In genomic region chr9:91395106-91395552, GRCh38 we compare ENCODE assay signal across 1 cellular context.
TF ChIP-seq lines count a peak whose summit lies in the region.

No MANE protein-coding gene starts in this region.

TF ChIP-seq in HepG2, 621 proteins besides CTCF, POLR2A, EP300 and RAD21 (continued from another document and continues in another):
- TF ChIP-seq, protein P1, sequence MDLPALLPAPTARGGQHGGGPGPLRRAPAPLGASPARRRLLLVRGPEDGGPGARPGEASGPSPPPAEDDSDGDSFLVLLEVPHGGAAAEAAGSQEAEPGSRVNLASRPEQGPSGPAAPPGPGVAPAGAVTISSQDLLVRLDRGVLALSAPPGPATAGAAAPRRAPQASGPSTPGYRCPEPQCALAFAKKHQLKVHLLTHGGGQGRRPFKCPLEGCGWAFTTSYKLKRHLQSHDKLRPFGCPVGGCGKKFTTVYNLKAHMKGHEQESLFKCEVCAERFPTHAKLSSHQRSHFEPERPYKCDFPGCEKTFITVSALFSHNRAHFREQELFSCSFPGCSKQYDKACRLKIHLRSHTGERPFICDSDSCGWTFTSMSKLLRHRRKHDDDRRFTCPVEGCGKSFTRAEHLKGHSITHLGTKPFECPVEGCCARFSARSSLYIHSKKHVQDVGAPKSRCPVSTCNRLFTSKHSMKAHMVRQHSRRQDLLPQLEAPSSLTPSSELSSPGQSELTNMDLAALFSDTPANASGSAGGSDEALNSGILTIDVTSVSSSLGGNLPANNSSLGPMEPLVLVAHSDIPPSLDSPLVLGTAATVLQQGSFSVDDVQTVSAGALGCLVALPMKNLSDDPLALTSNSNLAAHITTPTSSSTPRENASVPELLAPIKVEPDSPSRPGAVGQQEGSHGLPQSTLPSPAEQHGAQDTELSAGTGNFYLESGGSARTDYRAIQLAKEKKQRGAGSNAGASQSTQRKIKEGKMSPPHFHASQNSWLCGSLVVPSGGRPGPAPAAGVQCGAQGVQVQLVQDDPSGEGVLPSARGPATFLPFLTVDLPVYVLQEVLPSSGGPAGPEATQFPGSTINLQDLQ (CRISPR knock-in tag; IDR thresholded peaks at IDR 0.05), result no peak
- TF ChIP-seq, protein P2, sequence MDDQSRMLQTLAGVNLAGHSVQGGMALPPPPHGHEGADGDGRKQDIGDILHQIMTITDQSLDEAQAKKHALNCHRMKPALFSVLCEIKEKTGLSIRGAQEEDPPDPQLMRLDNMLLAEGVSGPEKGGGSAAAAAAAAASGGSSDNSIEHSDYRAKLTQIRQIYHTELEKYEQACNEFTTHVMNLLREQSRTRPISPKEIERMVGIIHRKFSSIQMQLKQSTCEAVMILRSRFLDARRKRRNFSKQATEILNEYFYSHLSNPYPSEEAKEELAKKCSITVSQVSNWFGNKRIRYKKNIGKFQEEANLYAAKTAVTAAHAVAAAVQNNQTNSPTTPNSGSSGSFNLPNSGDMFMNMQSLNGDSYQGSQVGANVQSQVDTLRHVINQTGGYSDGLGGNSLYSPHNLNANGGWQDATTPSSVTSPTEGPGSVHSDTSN (CRISPR knock-in tag; IDR thresholded peaks at IDR 0.05; ENCODE audit: borderline replicate concordance), result no peak
- TF ChIP-seq, protein P3, sequence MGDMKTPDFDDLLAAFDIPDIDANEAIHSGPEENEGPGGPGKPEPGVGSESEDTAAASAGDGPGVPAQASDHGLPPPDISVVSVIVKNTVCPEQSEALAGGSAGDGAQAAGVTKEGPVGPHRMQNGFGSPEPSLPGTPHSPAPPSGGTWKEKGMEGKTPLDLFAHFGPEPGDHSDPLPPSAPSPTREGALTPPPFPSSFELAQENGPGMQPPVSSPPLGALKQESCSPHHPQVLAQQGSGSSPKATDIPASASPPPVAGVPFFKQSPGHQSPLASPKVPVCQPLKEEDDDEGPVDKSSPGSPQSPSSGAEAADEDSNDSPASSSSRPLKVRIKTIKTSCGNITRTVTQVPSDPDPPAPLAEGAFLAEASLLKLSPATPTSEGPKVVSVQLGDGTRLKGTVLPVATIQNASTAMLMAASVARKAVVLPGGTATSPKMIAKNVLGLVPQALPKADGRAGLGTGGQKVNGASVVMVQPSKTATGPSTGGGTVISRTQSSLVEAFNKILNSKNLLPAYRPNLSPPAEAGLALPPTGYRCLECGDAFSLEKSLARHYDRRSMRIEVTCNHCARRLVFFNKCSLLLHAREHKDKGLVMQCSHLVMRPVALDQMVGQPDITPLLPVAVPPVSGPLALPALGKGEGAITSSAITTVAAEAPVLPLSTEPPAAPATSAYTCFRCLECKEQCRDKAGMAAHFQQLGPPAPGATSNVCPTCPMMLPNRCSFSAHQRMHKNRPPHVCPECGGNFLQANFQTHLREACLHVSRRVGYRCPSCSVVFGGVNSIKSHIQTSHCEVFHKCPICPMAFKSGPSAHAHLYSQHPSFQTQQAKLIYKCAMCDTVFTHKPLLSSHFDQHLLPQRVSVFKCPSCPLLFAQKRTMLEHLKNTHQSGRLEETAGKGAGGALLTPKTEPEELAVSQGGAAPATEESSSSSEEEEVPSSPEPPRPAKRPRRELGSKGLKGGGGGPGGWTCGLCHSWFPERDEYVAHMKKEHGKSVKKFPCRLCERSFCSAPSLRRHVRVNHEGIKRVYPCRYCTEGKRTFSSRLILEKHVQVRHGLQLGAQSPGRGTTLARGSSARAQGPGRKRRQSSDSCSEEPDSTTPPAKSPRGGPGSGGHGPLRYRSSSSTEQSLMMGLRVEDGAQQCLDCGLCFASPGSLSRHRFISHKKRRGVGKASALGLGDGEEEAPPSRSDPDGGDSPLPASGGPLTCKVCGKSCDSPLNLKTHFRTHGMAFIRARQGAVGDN (CRISPR knock-in tag; IDR thresholded peaks at IDR 0.05), result no peak
- peak; percentile 75; the same call in 1 of the 2 replicates for TF ChIP-seq NFKBIZ (CRISPR knock-in tag; IDR thresholded peaks at IDR 0.05)
- 0 out of 2 replicates have a peak, but pooled peaks have one; percentile 35 for TF ChIP-seq YEATS4 (CRISPR knock-in tag; IDR thresholded peaks at IDR 0.05; ENCODE audit: borderline replicate concordance)
- TF ChIP-seq SIN3A (IDR thresholded peaks at IDR 0.05; ENCODE audit: borderline replicate concordance, low read depth, low read length), result 0 out of 2 replicates have a peak, but pooled peaks have one; percentile 31
- TF ChIP-seq MXD4 (CRISPR knock-in tag; IDR thresholded peaks at IDR 0.05), result no peak
- peak; percentile 42; the same call in 1 of the 2 replicates for TF ChIP-seq PHF21A (CRISPR knock-in tag; IDR thresholded peaks at IDR 0.05)
- no peak for TF ChIP-seq ZNF225 (CRISPR knock-in tag; IDR thresholded peaks at IDR 0.05)
- TF ChIP-seq SCMH1 (CRISPR knock-in tag; IDR thresholded peaks at IDR 0.05; ENCODE audit: borderline replicate concordance), result no peak
- 0 out of 2 replicates have a peak, but pooled peaks have one; percentile 26 for TF ChIP-seq SMYD3 (CRISPR knock-in tag; IDR thresholded peaks at IDR 0.05)
- TF ChIP-seq, protein P4, sequence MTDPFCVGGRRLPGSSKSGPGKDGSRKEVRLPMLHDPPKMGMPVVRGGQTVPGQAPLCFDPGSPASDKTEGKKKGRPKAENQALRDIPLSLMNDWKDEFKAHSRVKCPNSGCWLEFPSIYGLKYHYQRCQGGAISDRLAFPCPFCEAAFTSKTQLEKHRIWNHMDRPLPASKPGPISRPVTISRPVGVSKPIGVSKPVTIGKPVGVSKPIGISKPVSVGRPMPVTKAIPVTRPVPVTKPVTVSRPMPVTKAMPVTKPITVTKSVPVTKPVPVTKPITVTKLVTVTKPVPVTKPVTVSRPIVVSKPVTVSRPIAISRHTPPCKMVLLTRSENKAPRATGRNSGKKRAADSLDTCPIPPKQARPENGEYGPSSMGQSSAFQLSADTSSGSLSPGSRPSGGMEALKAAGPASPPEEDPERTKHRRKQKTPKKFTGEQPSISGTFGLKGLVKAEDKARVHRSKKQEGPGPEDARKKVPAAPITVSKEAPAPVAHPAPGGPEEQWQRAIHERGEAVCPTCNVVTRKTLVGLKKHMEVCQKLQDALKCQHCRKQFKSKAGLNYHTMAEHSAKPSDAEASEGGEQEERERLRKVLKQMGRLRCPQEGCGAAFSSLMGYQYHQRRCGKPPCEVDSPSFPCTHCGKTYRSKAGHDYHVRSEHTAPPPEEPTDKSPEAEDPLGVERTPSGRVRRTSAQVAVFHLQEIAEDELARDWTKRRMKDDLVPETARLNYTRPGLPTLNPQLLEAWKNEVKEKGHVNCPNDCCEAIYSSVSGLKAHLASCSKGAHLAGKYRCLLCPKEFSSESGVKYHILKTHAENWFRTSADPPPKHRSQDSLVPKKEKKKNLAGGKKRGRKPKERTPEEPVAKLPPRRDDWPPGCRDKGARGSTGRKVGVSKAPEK (CRISPR knock-in tag; IDR thresholded peaks at IDR 0.05; ENCODE audit: borderline replicate concordance), result 0 out of 2 replicates have a peak, but pooled peaks have one; percentile 64
- peak; percentile 88 for TF ChIP-seq TBL1XR1 (IDR thresholded peaks at IDR 0.05; ENCODE audit: borderline replicate concordance, low read length, partially characterized antibody)
- no peak for TF ChIP-seq ZSCAN25 (CRISPR knock-in tag; IDR thresholded peaks at IDR 0.05)
- peak; percentile 82 for TF ChIP-seq ZNF205 (CRISPR knock-in tag; IDR thresholded peaks at IDR 0.05)
- no peak for TF ChIP-seq ZNF101 (CRISPR knock-in tag; IDR thresholded peaks at IDR 0.05; ENCODE audit: borderline replicate concordance, low read depth)
- 0 out of 2 replicates have a peak, but pooled peaks have one; percentile 24 for TF ChIP-seq NFYB (CRISPR knock-in tag; IDR thresholded peaks at IDR 0.05)
- TF ChIP-seq SIX1 (CRISPR knock-in tag; IDR thresholded peaks at IDR 0.05; ENCODE audit: borderline replicate concordance), result peak; percentile 83; the same call in 1 of the 2 replicates
- TF ChIP-seq TP53 (CRISPR knock-in tag; conservative IDR thresholded peaks at IDR 0.05), result no peak
- no peak for TF ChIP-seq ZNF556 (CRISPR knock-in tag; IDR thresholded peaks at IDR 0.05; ENCODE audit: borderline replicate concordance)
- no peak for TF ChIP-seq ZNF616 (CRISPR knock-in tag; IDR thresholded peaks at IDR 0.05; ENCODE audit: low read depth)
- TF ChIP-seq BORCS8-MEF2B (CRISPR knock-in tag; IDR thresholded peaks at IDR 0.05), result no peak
- no peak for TF ChIP-seq POLR2AphosphoS5 (IDR thresholded peaks at IDR 0.05; ENCODE audit: low read depth, low read length)
- TF ChIP-seq ZC3H13 (CRISPR knock-in tag; IDR thresholded peaks at IDR 0.05), result no peak
- peak; percentile 85 for TF ChIP-seq KLF6 (CRISPR knock-in tag; IDR thresholded peaks at IDR 0.05)
- TF ChIP-seq IRF2 (CRISPR knock-in tag; IDR thresholded peaks at IDR 0.05), result peak; percentile 94
- TF ChIP-seq, protein P5, sequence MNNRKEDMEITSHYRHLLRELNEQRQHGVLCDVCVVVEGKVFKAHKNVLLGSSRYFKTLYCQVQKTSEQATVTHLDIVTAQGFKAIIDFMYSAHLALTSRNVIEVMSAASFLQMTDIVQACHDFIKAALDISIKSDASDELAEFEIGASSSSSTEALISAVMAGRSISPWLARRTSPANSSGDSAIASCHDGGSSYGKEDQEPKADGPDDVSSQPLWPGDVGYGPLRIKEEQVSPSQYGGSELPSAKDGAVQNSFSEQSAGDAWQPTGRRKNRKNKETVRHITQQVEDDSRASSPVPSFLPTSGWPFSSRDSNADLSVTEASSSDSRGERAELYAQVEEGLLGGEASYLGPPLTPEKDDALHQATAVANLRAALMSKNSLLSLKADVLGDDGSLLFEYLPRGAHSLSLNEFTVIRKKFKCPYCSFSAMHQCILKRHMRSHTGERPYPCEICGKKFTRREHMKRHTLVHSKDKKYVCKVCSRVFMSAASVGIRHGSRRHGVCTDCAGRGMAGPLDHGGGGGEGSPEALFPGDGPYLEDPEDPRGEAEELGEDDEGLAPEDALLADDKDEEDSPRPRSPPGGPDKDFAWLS (CRISPR knock-in tag; IDR thresholded peaks at IDR 0.05; ENCODE audit: borderline replicate concordance), result no peak
- no peak for TF ChIP-seq ZBTB21 (CRISPR knock-in tag; IDR thresholded peaks at IDR 0.05)
- no peak for TF ChIP-seq ZNF407 (CRISPR knock-in tag; IDR thresholded peaks at IDR 0.05; ENCODE audit: not compliant biosample characterization)
- TF ChIP-seq HMG20B (CRISPR knock-in tag; conservative IDR thresholded peaks at IDR 0.05), result peak; percentile 62; the same call in 1 of the 2 replicates
- no peak for TF ChIP-seq ZNF235 (CRISPR knock-in tag; IDR thresholded peaks at IDR 0.05; ENCODE audit: borderline replicate concordance)
- TF ChIP-seq CENPX (CRISPR knock-in tag; IDR thresholded peaks at IDR 0.05), result no peak
- TF ChIP-seq ZNF704 (CRISPR knock-in tag; IDR thresholded peaks at IDR 0.05; ENCODE audit: borderline replicate concordance), result no peak
- no peak for TF ChIP-seq ZNF550 (CRISPR knock-in tag; IDR thresholded peaks at IDR 0.05; ENCODE audit: borderline replicate concordance)
- TF ChIP-seq ZMYM3 (CRISPR knock-in tag; IDR thresholded peaks at IDR 0.05), result peak; percentile 64; the same call in 1 of the 2 replicates
- TF ChIP-seq ZNF34 (CRISPR knock-in tag; IDR thresholded peaks at IDR 0.05; ENCODE audit: borderline replicate concordance), result no peak
